ENCODE assay signal across 9 cellular contexts in the genomic region with DNA sequence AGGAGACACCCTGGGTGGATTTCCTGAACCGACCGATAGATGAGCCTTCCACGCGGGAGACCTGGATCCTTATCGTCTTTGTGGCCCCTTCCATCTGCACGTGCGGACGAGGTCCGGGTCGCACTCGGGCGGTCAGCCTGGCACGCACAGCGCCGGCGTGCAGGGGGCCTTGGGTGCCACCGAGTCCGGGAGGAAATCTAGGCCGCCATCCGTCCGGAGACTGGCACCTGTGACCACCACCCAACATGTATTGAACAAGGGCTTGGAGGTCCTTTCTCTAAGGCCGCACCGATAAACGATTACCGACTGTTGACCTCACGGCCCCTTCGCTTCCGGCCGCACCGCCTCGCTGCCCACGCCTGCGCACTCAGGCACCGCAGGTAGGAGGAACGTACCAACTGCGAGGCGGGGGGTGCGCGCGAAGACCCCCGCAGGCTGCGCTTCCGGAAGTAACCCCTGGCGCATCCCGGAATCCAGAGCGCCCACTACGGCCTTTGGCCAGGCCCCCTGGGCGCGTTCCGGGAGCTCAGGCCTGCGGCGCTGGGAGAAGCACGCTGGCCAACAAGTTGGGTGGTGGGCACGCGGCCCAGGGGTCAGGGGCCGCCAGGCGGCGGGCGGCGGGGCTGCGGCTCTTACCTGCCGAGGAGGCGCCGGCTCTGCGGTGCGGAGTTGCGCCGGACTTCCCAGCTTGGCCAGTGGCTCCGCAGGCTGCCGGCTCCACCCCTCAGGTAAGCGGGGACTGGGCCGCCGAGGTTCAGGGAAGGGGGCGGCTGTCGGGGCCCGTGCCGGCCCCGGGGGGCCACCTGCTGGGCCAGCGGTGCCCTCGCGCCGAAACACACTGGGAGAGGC. TPM values are rescaled to one million over a fixed set of nuclear protein-coding genes. Genes with fewer than 3 reads are reported as not detected.
DNase-seq lines count a peak whose midpoint lies in the region; ATAC-seq and TF ChIP-seq lines count a peak whose summit lies in the region.
"Had no signal": no experiment of that assay in that cellular context is flagged by ENCODE, and none has a peak within 500 bp of the region (broad histone marks: within the 10 kb centered on the region; RNA-seq: fewer than 3 reads in every experiment).

A gene (minus strand): TSS at position 713 of the 849 bp plus-strand sequence. CDS start 28,249 bp downstream, outside the sequence.
A gene with protein sequence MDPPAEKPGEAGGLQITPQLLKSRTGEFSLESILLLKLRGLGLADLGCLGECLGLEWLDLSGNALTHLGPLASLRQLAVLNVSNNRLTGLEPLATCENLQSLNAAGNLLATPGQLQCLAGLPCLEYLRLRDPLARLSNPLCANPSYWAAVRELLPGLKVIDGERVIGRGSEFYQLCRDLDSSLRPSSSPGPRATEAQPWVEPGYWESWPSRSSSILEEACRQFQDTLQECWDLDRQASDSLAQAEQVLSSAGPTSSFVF (plus strand): TSS at position 523 of the 849 bp plus-strand sequence. CDS start 13,507 bp downstream, outside the sequence.

- H3K27me3 ChIP-seq in right atrium auricular region, result no peaks in the 10 kb centered on the region
- peaks cover 5 to 9% (median 9%) of the 10 kb centered on the region in 3 donors for H3K27me3 ChIP-seq in skeletal muscle tissue (ENCODE audit: control insufficient read depth in 3 of 3, insufficient read depth in 3 of 3, low read length in 3 of 3)

- H3K4me3 ChIP-seq in right atrium auricular region (peak within 1 kb of the TSS; percentile 60 to 68), skeletal muscle tissue (ENCODE audit: low read length in 3 of 3) (peak within 1 kb of the TSS; percentile 67 to 78 (median 73))

- H3K36me3 ChIP-seq in right atrium auricular region, result no peaks in the 10 kb centered on the region
- no peaks in the 10 kb centered on the region for H3K36me3 ChIP-seq in skeletal muscle tissue (ENCODE audit: control insufficient read depth in 3 of 3, insufficient read depth in 3 of 3, low read length in 3 of 3)

- H3K4me3 Mint-ChIP-seq in activated naive CD4-positive, alpha-beta T cell treated with anti-CD3 and anti-CD28 coated beads, Interleukin-2, amount 50 U/mL, for 24 hours, result peak within 1 kb of the TSS; percentile 98

- peaks cover 22% of the 10 kb centered on the region for H3K36me3 Mint-ChIP-seq in activated naive CD4-positive, alpha-beta T cell treated with anti-CD3 and anti-CD28 coated beads, Interleukin-2, amount 50 U/mL, for 24 hours

- H3K27me3 Mint-ChIP-seq in activated naive CD4-positive, alpha-beta T cell treated with anti-CD3 and anti-CD28 coated beads, Interleukin-2, amount 50 U/mL, for 24 hours, result no peaks in the 10 kb centered on the region

- peak within 1 kb of the TSS; percentile 53 to 79 (median 71) for H3K9ac ChIP-seq in skeletal muscle tissue (ENCODE audit: low read depth in 1 of 3, low read length in 3 of 3)

- H3K4me1 ChIP-seq in right atrium auricular region, result peaks cover 0 to 25% of the 10 kb centered on the region in 2 donors
- H3K4me1 ChIP-seq in skeletal muscle tissue (ENCODE audit: control insufficient read depth in 3 of 3, insufficient read depth in 3 of 3, low read length in 3 of 3), result peaks cover 4 to 9% (median 8%) of the 10 kb centered on the region in 3 donors

- H3K27ac Mint-ChIP-seq in activated naive CD4-positive, alpha-beta T cell treated with anti-CD3 and anti-CD28 coated beads, Interleukin-2, amount 50 U/mL, for 24 hours, result peak within 1 kb of the TSS; percentile 100

- H3K4me1 Mint-ChIP-seq in activated naive CD4-positive, alpha-beta T cell treated with anti-CD3 and anti-CD28 coated beads, Interleukin-2, amount 50 U/mL, for 24 hours, result peaks cover 50% of the 10 kb centered on the region

- no peaks in the 10 kb centered on the region for H3K9me3 Mint-ChIP-seq in activated naive CD4-positive, alpha-beta T cell treated with anti-CD3 and anti-CD28 coated beads, Interleukin-2, amount 50 U/mL, for 24 hours

- no peak for TF ChIP-seq CTCF in right atrium auricular region (IDR thresholded peaks at IDR 0.05)

- in situ Hi-C loops in KBM-7 (cut with MboI; ENCODE audit: low pct_unique_long_range_greater_than_20kb, low sequenced_read_pairs), result no loop called here

- ATAC-seq in GM21515 (IDR thresholded peaks at IDR 0.05; ENCODE audit: unreplicated experiment), result peak; percentile 68

- H3K9me3 ChIP-seq in right atrium auricular region (no peaks in the 10 kb centered on the region), skeletal muscle tissue (ENCODE audit: control insufficient read depth in 3 of 3, low read length in 3 of 3) (no peaks in the 10 kb centered on the region)

- peak within 1 kb of the TSS; percentile 70 for H3K27ac ChIP-seq in right atrium auricular region
- H3K27ac ChIP-seq in skeletal muscle tissue (ENCODE audit: low read depth, low read length), result no peak within 1 kb of the TSS

- DNase-seq in D341Med (ENCODE audit: low spot score), result peak; percentile 92
- peak; percentile 49 for DNase-seq in KBM-7
- peak; percentile 74 for DNase-seq in RPMI8226
- no peak for DNase-seq in right atrium auricular region (ENCODE audit: low spot score)
- DNase-seq in SKM-1 (lab: John Stamatoyannopoulos, UW; ENCODE audit: unreplicated experiment), result no peak

RNA-seq across cellular contexts. Expression of the first gene that starts in this region (rescaled TPM):
- total RNA-seq in right atrium auricular region (1 to 10 TPM; 3.2 to 4.1 TPM), skeletal muscle tissue (1.6 TPM)
- total RNA-seq: LHCN-M2 had no signal

RNA-seq across cellular contexts. Expression of the second gene that starts in this region (rescaled TPM):
- total RNA-seq in right atrium auricular region (1 to 10 TPM; 9.7 to 9.8 TPM), skeletal muscle tissue (5.7 TPM)
- total RNA-seq: LHCN-M2 had no signal

Comparison
In these comparisons a context has a peak if more than half of its experiments do, and no peak if none do; other contexts are left out.
1. DNase-seq: peak in D341Med (single experiment), KBM-7 (single experiment) and RPMI8226 (single experiment); none in right atrium auricular region (single experiment) and SKM-1 (single experiment).